Comparison of ENCODE assay signal across 1 cellular context in genomic region chr10:113854019-113854756, GRCh38.
A peak's percentile ranks its signal among the peaks of the same experiment; 100 is the strongest.
TF ChIP-seq lines count a peak whose summit lies in the region.

DCLRE1A (minus strand) TSS chr10:113854082; CDS start chr10:113853182, 900 bp downstream.
NHLRC2 (plus strand) TSS chr10:113854661; CDS start chr10:113854873, 212 bp downstream.

TF ChIP-seq in Ishikawa, 13 proteins besides CTCF, POLR2A, EP300 and RAD21 (continued from another document):
- 0 out of 2 replicates have a peak, but pooled peaks have one; percentile 10 for TF ChIP-seq REST (IDR thresholded peaks at IDR 0.05; ENCODE audit: low read depth)
- TF ChIP-seq TCF12 (IDR thresholded peaks at IDR 0.05; ENCODE audit: low read depth): peak; percentile 19; the same call in 1 of the 2 replicates
- peak; percentile 86 for TF ChIP-seq ZBTB7A (IDR thresholded peaks at IDR 0.05; ENCODE audit: low read depth)
